In the genomic region with DNA sequence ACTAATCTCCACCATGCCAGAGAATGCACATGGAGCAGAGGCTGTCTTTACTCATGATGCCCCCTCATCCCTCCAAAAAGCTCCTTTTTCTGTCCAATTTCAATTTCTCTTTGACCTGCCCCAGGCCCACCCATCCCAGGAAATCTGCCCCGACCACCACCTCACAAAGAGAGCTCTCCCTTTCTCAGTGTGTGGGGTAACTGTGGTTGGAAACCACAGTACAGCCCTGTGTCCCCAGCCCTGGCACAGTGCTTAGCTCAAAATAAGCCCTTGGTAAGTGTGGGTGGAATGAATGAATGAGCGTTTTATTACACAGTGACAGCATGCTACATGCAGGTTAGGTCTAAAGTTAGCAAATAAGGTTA, we compare ENCODE assay signal across 10 cellular contexts. TPM values are rescaled to one million over a fixed set of nuclear protein-coding genes. Genes with fewer than 3 reads are reported as not detected.
A peak's percentile ranks its signal among the peaks of the same experiment; 100 is the strongest.
DNase-seq lines count a peak whose midpoint lies in the region; ATAC-seq lines count a peak whose summit lies in the region.
"Had no signal": no experiment of that assay in that cellular context is flagged by ENCODE, and none has a peak within 500 bp of the region (broad histone marks: within the 10 kb centered on the region; RNA-seq: fewer than 3 reads in every experiment).

No MANE protein-coding gene starts in this region.

- ATAC-seq in HG03108 (IDR thresholded peaks at IDR 0.05; ENCODE audit: unreplicated experiment) = peak; percentile 33
- ATAC-seq in activated CD4-positive, CD25-positive, alpha-beta regulatory T cell treated with anti-CD3 and anti-CD28 coated beads, Interleukin-2, amount 50 U/mL, for 24 hours = no peak

- DNase-seq in activated naive CD4-positive, alpha-beta T cell treated with anti-CD3 and anti-CD28 coated beads, Interleukin-2, amount 10 ng/mL, durations not matched to agents 7 days and 5 days = no peak
- no peak for DNase-seq in activated naive CD4-positive, alpha-beta T cell treated with Interleukin-2 at 50 U/mL for 16 hours
- DNase-seq in activated naive CD8-positive, alpha-beta T cell treated with anti-CD3 and anti-CD28 coated beads for 36 hours = no peak
- no peak for DNase-seq in ACHN
- no peak for DNase-seq in NCI-H774 (lab: John Stamatoyannopoulos, UW)

- no peaks in the 10 kb centered on the region for H3K36me3 Mint-ChIP-seq in activated naive CD4-positive, alpha-beta T cell treated with anti-CD3 and anti-CD28 coated beads, Interleukin-2, amount 10 ng/mL, durations not matched to agents 7 days and 5 days
- H3K36me3 Mint-ChIP-seq in activated naive CD8-positive, alpha-beta T cell treated with anti-CD3 and anti-CD28 coated beads for 36 hours = peaks cover 5% of the 10 kb centered on the region
- H3K36me3 Mint-ChIP-seq: IgD-negative memory B cell had no signal

- in situ Hi-C loops in ACHN (cut with HindIII; ENCODE audit: low pct_ligation_motif_present, low pct_unique_long_range_greater_than_20kb, low sequenced_read_pairs) = no loop called here

- H3K4me3 Mint-ChIP-seq in activated naive CD4-positive, alpha-beta T cell treated with anti-CD3 and anti-CD28 coated beads, Interleukin-2, amount 10 ng/mL, durations not matched to agents 7 days and 5 days = no peak overlapping the region
- no peak overlapping the region for H3K4me3 Mint-ChIP-seq in activated naive CD8-positive, alpha-beta T cell treated with anti-CD3 and anti-CD28 coated beads for 36 hours

- CTCF ChIA-PET in activated naive CD4-positive, alpha-beta T cell treated with anti-CD3 and anti-CD28 coated beads, Interleukin-2, amount 10 ng/mL, durations not matched to agents 7 days and 5 days (lab: Charles Lee) = interaction anchor here (0.5 to 2.5 kb wide), 6 partner anchors 9 to 130 kb away, joined by 3 to 14 read pairs (median 6); no protein-coding TSS in a partner anchor

- H3K27ac Mint-ChIP-seq in activated naive CD4-positive, alpha-beta T cell treated with anti-CD3 and anti-CD28 coated beads, Interleukin-2, amount 10 ng/mL, durations not matched to agents 7 days and 5 days = peak overlapping the region; percentile 42
- H3K27ac Mint-ChIP-seq in activated naive CD8-positive, alpha-beta T cell treated with anti-CD3 and anti-CD28 coated beads for 36 hours = peak overlapping the region; percentile 80

- peaks cover 77% of the 10 kb centered on the region for H3K4me1 Mint-ChIP-seq in activated naive CD4-positive, alpha-beta T cell treated with anti-CD3 and anti-CD28 coated beads, Interleukin-2, amount 10 ng/mL, durations not matched to agents 7 days and 5 days
- H3K4me1 Mint-ChIP-seq in activated naive CD8-positive, alpha-beta T cell treated with anti-CD3 and anti-CD28 coated beads for 36 hours = peaks cover 63% of the 10 kb centered on the region

- H3K27ac ChIP-seq in temporal lobe (ENCODE audit: low read depth, low read length) = peak overlapping the region; percentile 19
- H3K27ac ChIP-seq: C4-2B had no signal

- no peaks in the 10 kb centered on the region for H3K27me3 Mint-ChIP-seq in activated naive CD4-positive, alpha-beta T cell treated with anti-CD3 and anti-CD28 coated beads, Interleukin-2, amount 10 ng/mL, durations not matched to agents 7 days and 5 days
- H3K27me3 Mint-ChIP-seq in activated naive CD8-positive, alpha-beta T cell treated with anti-CD3 and anti-CD28 coated beads for 36 hours = no peaks in the 10 kb centered on the region

- H3K9me3 Mint-ChIP-seq in activated naive CD4-positive, alpha-beta T cell treated with anti-CD3 and anti-CD28 coated beads, Interleukin-2, amount 10 ng/mL, durations not matched to agents 7 days and 5 days = no peaks in the 10 kb centered on the region
- H3K9me3 Mint-ChIP-seq in activated naive CD8-positive, alpha-beta T cell treated with anti-CD3 and anti-CD28 coated beads for 36 hours = no peaks in the 10 kb centered on the region
- H3K9me3 Mint-ChIP-seq: IgD-negative memory B cell had no signal

RNA-seq across cellular contexts. Expression of a gene that starts 43.7 kb away (rescaled TPM):
- 100 to 1,000 TPM; 119 to 122 TPM for total RNA-seq in activated naive CD8-positive, alpha-beta T cell treated with anti-CD3 and anti-CD28 coated beads for 36 hours
- 88.3 TPM for total RNA-seq in temporal lobe
